Comparison of ENCODE assay signal across 25 cellular contexts in genomic region chr22:21702094-21702493, GRCh38. TPM values are rescaled to one million over a fixed set of nuclear protein-coding genes. Genes with fewer than 3 reads are reported as not detected.
DNase-seq lines count a peak whose midpoint lies in the region; ATAC-seq and TF ChIP-seq lines count a peak whose summit lies in the region.
"Had no signal": no experiment of that assay in that cellular context is flagged by ENCODE, and none has a peak within 500 bp of the region (broad histone marks: within the 10 kb centered on the region; RNA-seq: fewer than 3 reads in every experiment).

No MANE protein-coding gene starts in this region.

- H3K9me3 Mint-ChIP-seq in glutamatergic neuron (ENCODE audit: unreplicated experiment) (peaks cover 7% of the 10 kb centered on the region), progenitor cell of endocrine pancreas (ENCODE audit: low read depth) (no peaks in the 10 kb centered on the region)
- H3K9me3 Mint-ChIP-seq: activated CD4-positive, alpha-beta T cell treated with anti-CD3 and anti-CD28 coated beads, Interleukin-2, amount 10 ng/mL, durations not matched to agents 24 days and 14 days; HFFc6; IgD-negative memory B cell had no signal

- ATAC-seq in right cardiac atrium: no peak
- ATAC-seq in left ventricle myocardium superior: no peak
- ATAC-seq in T-helper 17 cell: no peak
- ATAC-seq: stimulated activated naive CD8-positive, alpha-beta T cell treated with anti-CD3 and anti-CD28 coated beads, Interleukin-15, Interleukin-2, amounts not matched to agents 100 U/mL and 50 U/mL, for 24 hours had no signal

- H3K36me3 Mint-ChIP-seq in T-helper 17 cell (ENCODE audit: low read depth) (no peaks in the 10 kb centered on the region), glutamatergic neuron (ENCODE audit: unreplicated experiment) (peaks cover 4% of the 10 kb centered on the region), progenitor cell of endocrine pancreas (ENCODE audit: insufficient read depth) (peaks cover 23% of the 10 kb centered on the region)

- TF ChIP-seq CTCF in glutamatergic neuron (IDR thresholded peaks at IDR 0.05; ENCODE audit: partially characterized antibody, unreplicated experiment): no peak
- TF ChIP-seq CTCF in progenitor cell of endocrine pancreas (IDR thresholded peaks at IDR 0.05; ENCODE audit: unreplicated experiment): no peak

- intact Hi-C loops in right cardiac atrium (cut with DNase I) (no loop called here), left ventricle myocardium superior (cut with micrococcal nuclease) (no loop called here)

- H3K9me3 ChIP-seq in right cardiac atrium (ENCODE audit: control insufficient read depth, low read length): no peaks in the 10 kb centered on the region
- no peaks in the 10 kb centered on the region for H3K9me3 ChIP-seq in T-helper 17 cell (ENCODE audit: control insufficient read depth, low read length, poor library complexity, severe bottlenecking)
- H3K9me3 ChIP-seq: BLaER1 treated with 17β-estradiol and CSF1 and Interleukin-3, amounts not matched to agents 10 nM and 100 nM; SK-N-SH; spleen; tibial artery had no signal

- H3K4me3 ChIP-seq in right cardiac atrium (ENCODE audit: low read length): no peak overlapping the region
- H3K4me3 ChIP-seq: BLaER1 treated with 17β-estradiol and CSF1 and Interleukin-3, amounts not matched to agents 10 nM and 100 nM; cardiac muscle cell; spleen; tibial artery had no signal

- 95% methylated on average over 6 of the region's 6 CpGs for WGBS in right cardiac atrium

- peaks cover 4% of the 10 kb centered on the region for H3K4me1 Mint-ChIP-seq in T-helper 17 cell
- H3K4me1 Mint-ChIP-seq in glutamatergic neuron (ENCODE audit: low read depth, unreplicated experiment): peaks cover 6% of the 10 kb centered on the region
- H3K4me1 Mint-ChIP-seq in progenitor cell of endocrine pancreas (ENCODE audit: low read depth): peaks cover 12% of the 10 kb centered on the region
- H3K4me1 Mint-ChIP-seq: activated CD4-positive, alpha-beta T cell treated with anti-CD3 and anti-CD28 coated beads, Interleukin-2, amount 10 ng/mL, durations not matched to agents 24 days and 14 days had no signal

- H3K27me3 Mint-ChIP-seq in T-helper 17 cell (no peaks in the 10 kb centered on the region), glutamatergic neuron (ENCODE audit: unreplicated experiment) (peaks cover 4% of the 10 kb centered on the region), progenitor cell of endocrine pancreas (no peaks in the 10 kb centered on the region)
- H3K27me3 Mint-ChIP-seq: activated CD4-positive, alpha-beta T cell treated with anti-CD3 and anti-CD28 coated beads, Interleukin-2, amount 10 ng/mL, durations not matched to agents 24 days and 14 days; IgD-negative memory B cell had no signal

- H3K4me1 ChIP-seq in right cardiac atrium (ENCODE audit: control insufficient read depth, insufficient read depth, low read length): peaks cover 7% of the 10 kb centered on the region

- DNase-seq in right cardiac atrium (peak in 2 of 3 donors; percentile 26 to 36), left ventricle myocardium superior (no peak), T-helper 17 cell (no peak), glutamatergic neuron (no peak), progenitor cell of endocrine pancreas (ENCODE audit: low spot score, unreplicated experiment) (no peak), NCI-H2171 (lab: John Stamatoyannopoulos, UW) (no peak), kidney tubule cell (ENCODE audit: low spot score) (no peak), NCI-H146 treated with DMSO at 0.1 percent for 48 hours (lab: John Stamatoyannopoulos, UW; ENCODE audit: unreplicated experiment) (no peak)
- DNase-seq: activated CD4-positive, alpha-beta T cell treated with anti-CD3 and anti-CD28 coated beads, Interleukin-2, amount 10 ng/mL, durations not matched to agents 24 days and 14 days; dermis blood vessel endothelial cell; HFFc6; kidney; mammary epithelial cell; NCI-H1105 treated with DMSO at 0.1 percent for 48 hours; NCI-H2029 treated with DMSO at 0.1 percent for 48 hours; NCI-H345; NCI-H82; SK-N-SH; spleen; stimulated activated CD4-positive, alpha-beta T cell treated with anti-CD3 and anti-CD28 coated beads, Interleukin-4, amount 100 ng/mL, for 1 hour; stimulated activated naive CD8-positive, alpha-beta T cell treated with anti-CD3 and anti-CD28 coated beads, Interleukin-15, Interleukin-2, amounts not matched to agents 100 U/mL and 50 U/mL, for 24 hours; tibial artery had no signal

- no peak overlapping the region for H3K27ac ChIP-seq in right cardiac atrium (ENCODE audit: low read length)
- H3K27ac ChIP-seq: cardiac muscle cell, spleen, tibial artery had no signal

- H3K27ac Mint-ChIP-seq in T-helper 17 cell (peak overlapping the region; percentile 85), glutamatergic neuron (ENCODE audit: unreplicated experiment) (peak overlapping the region; percentile 55), progenitor cell of endocrine pancreas (peak overlapping the region; percentile 82)
- H3K27ac Mint-ChIP-seq: activated CD4-positive, alpha-beta T cell treated with anti-CD3 and anti-CD28 coated beads, Interleukin-2, amount 10 ng/mL, durations not matched to agents 24 days and 14 days; HFFc6 had no signal

- H3K27me3 ChIP-seq in right cardiac atrium (ENCODE audit: control insufficient read depth, insufficient read depth): no peaks in the 10 kb centered on the region
- H3K27me3 ChIP-seq: BLaER1 treated with 17β-estradiol and CSF1 and Interleukin-3, amounts not matched to agents 10 nM and 100 nM; cardiac muscle cell; spleen; tibial artery had no signal

- peak overlapping the region; percentile 31 for H3K4me3 Mint-ChIP-seq in T-helper 17 cell
- no peak overlapping the region for H3K4me3 Mint-ChIP-seq in glutamatergic neuron (ENCODE audit: unreplicated experiment)
- no peak overlapping the region for H3K4me3 Mint-ChIP-seq in progenitor cell of endocrine pancreas (ENCODE audit: low read depth)
- H3K4me3 Mint-ChIP-seq: activated CD4-positive, alpha-beta T cell treated with anti-CD3 and anti-CD28 coated beads, Interleukin-2, amount 10 ng/mL, durations not matched to agents 24 days and 14 days; HFFc6; IgD-negative memory B cell had no signal

RNA-seq across cellular contexts. Expression of gene YPEL1, which starts 33.5 kb away (rescaled TPM):
- total RNA-seq in right cardiac atrium (10 to 100 TPM in 1 of 4 donors, 1 to 10 TPM in 3; 4.7 to 12.5 (median 6.4) TPM), left ventricle myocardium superior (3.2 TPM), T-helper 17 cell (1 to 10 TPM; 3.5 to 4.6 TPM), glutamatergic neuron (ENCODE audit: unreplicated experiment) (71.2 TPM), progenitor cell of endocrine pancreas (24.9 and 30.5 TPM in 2 replicates)
- polyA plus RNA-seq in right cardiac atrium: 4.1 TPM

RNA-seq across cellular contexts. Expression of gene PPIL2, which starts 36.3 kb away (rescaled TPM):
- total RNA-seq in right cardiac atrium (10 to 100 TPM; 20.4 to 32.0 (median 26.0) TPM), left ventricle myocardium superior (25.7 TPM), T-helper 17 cell (10 to 100 TPM; 59.4 to 69.3 TPM), glutamatergic neuron (ENCODE audit: unreplicated experiment) (61.6 TPM), progenitor cell of endocrine pancreas (46.7 and 49.2 TPM in 2 replicates)
- polyA plus RNA-seq in right cardiac atrium: 22.6 TPM

RNA-seq across cellular contexts. Expression of gene SDF2L1, which starts 60.0 kb away (rescaled TPM):
- 10 to 100 TPM; 14.4 to 37.5 (median 33.4) TPM for total RNA-seq in right cardiac atrium
- 35.9 TPM for polyA plus RNA-seq in right cardiac atrium
- 17.9 TPM for total RNA-seq in left ventricle myocardium superior
- total RNA-seq in T-helper 17 cell: 10 to 100 TPM; 25.6 to 30.1 TPM
- 24.0 TPM for total RNA-seq in glutamatergic neuron (ENCODE audit: unreplicated experiment)
- total RNA-seq in progenitor cell of endocrine pancreas: 27.0 and 28.2 TPM in 2 replicates

Comparison
In these comparisons a context has a peak if more than half of its experiments do, and no peak if none do; other contexts are left out.
1. DNase-seq: peak in right cardiac atrium (2 of 3); none in left ventricle myocardium superior (single experiment), T-helper 17 cell (0 of 3), glutamatergic neuron (single experiment), progenitor cell of endocrine pancreas (single experiment), NCI-H2171 (single experiment), kidney tubule cell (single experiment) and NCI-H146 treated with DMSO at 0.1 percent for 48 hours (single experiment).
2. Peak in every context shown above with its lines, with median percentiles within 50 percentile points of each other: H3K27ac Mint-ChIP-seq.